Comparison of ENCODE assay signal across 11 cellular contexts in genomic region chr1:85328713-85329376, GRCh38. TPM values are rescaled to one million over a fixed set of nuclear protein-coding genes. Genes with fewer than 3 reads are reported as not detected.
DNase-seq lines count a peak whose midpoint lies in the region; ATAC-seq and TF ChIP-seq lines count a peak whose summit lies in the region.
"Had no signal": no experiment of that assay in that cellular context is flagged by ENCODE, and none has a peak within 500 bp of the region (broad histone marks: within the 10 kb centered on the region; RNA-seq: fewer than 3 reads in every experiment).

No MANE protein-coding gene starts in this region.

- peaks cover 10% of the 10 kb centered on the region for H3K9me3 Mint-ChIP-seq in natural killer cell treated with Interleukin-12 subunit alpha and Interleukin-12 subunit beta and Interleukin-15 and Interleukin-18, amount 100 ng/mL, for 72 hours

- CTCF ChIA-PET in RWPE1 (lab: Yijun Ruan, JAX), result interaction anchor here (0.5 kb wide), 1 partner anchor 361 kb away, joined by 4 read pairs; no protein-coding TSS in a partner anchor

- H3K27me3 Mint-ChIP-seq in natural killer cell treated with Interleukin-12 subunit alpha and Interleukin-12 subunit beta and Interleukin-15 and Interleukin-18, amount 100 ng/mL, for 72 hours, result peaks cover 53 to 73% of the 10 kb centered on the region in 2 donors

- no peaks in the 10 kb centered on the region for H3K9me3 ChIP-seq in parathyroid adenoma (ENCODE audit: control insufficient read depth, low read length)

- H3K36me3 Mint-ChIP-seq in natural killer cell treated with Interleukin-12 subunit alpha and Interleukin-12 subunit beta and Interleukin-15 and Interleukin-18, amount 100 ng/mL, for 72 hours, result peaks cover 12% of the 10 kb centered on the region

- no peaks in the 10 kb centered on the region for H3K27me3 ChIP-seq in parathyroid adenoma (ENCODE audit: control insufficient read depth, insufficient read depth, low read length)

- DNase-seq in EH (ENCODE audit: low read depth) (peak; percentile 98), RWPE1 (ENCODE audit: low spot score) (peak; percentile 94), fibroblast of villous mesenchyme (ENCODE audit: low read depth) (peak; percentile 92), NCI-H82 treated with DMSO at 0.1 percent for 48 hours (lab: John Stamatoyannopoulos, UW; ENCODE audit: unreplicated experiment) (no peak), NCI-H510A (lab: John Stamatoyannopoulos, UW) (no peak)
- no peak for DNase-seq in natural killer cell treated with Interleukin-12 subunit alpha and Interleukin-12 subunit beta and Interleukin-15 and Interleukin-18, amount 100 ng/mL, for 72 hours (ENCODE audit: low spot score)
- DNase-seq: activated CD8-positive, alpha-beta memory T cell treated with anti-CD3 and anti-CD28 coated beads, Interleukin-2, amount 50 U/mL, for 48 hours; GF-D8; NCI-H510A treated with DMSO at 0.1 percent for 48 hours had no signal

- POLR2A ChIA-PET in RWPE1 (lab: Yijun Ruan, JAX; ENCODE audit: low non-redundant PET), result no interaction called here

- no peak overlapping the region for H3K4me2 ChIP-seq in parathyroid adenoma (ENCODE audit: low read length)

- no peak overlapping the region for H3K27ac Mint-ChIP-seq in natural killer cell treated with Interleukin-12 subunit alpha and Interleukin-12 subunit beta and Interleukin-15 and Interleukin-18, amount 100 ng/mL, for 72 hours

- H3K36me3 ChIP-seq in parathyroid adenoma (ENCODE audit: control insufficient read depth, insufficient read depth, low read length), result no peaks in the 10 kb centered on the region

- no peaks in the 10 kb centered on the region for H3K4me1 ChIP-seq in parathyroid adenoma

- no peak overlapping the region for H3K4me3 Mint-ChIP-seq in natural killer cell treated with Interleukin-12 subunit alpha and Interleukin-12 subunit beta and Interleukin-15 and Interleukin-18, amount 100 ng/mL, for 72 hours

- no peak overlapping the region; the same call in 1 of the 2 replicates for H3K27ac ChIP-seq in RWPE1
- peak overlapping the region; percentile 54 for H3K27ac ChIP-seq in parathyroid adenoma

- H3K9ac ChIP-seq in parathyroid adenoma, result no peak overlapping the region

- no peak for ATAC-seq in HG03457 (IDR thresholded peaks at IDR 0.05; ENCODE audit: unreplicated experiment)
- ATAC-seq in natural killer cell treated with Interleukin-12 subunit alpha and Interleukin-12 subunit beta and Interleukin-15 and Interleukin-18, amount 100 ng/mL, for 72 hours, result no peak

- H3K4me1 Mint-ChIP-seq in natural killer cell treated with Interleukin-12 subunit alpha and Interleukin-12 subunit beta and Interleukin-15 and Interleukin-18, amount 100 ng/mL, for 72 hours (ENCODE audit: low read depth in 2 of 2), result peaks cover 0 to 3% of the 10 kb centered on the region in 2 donors

- no peak overlapping the region for H3K4me3 ChIP-seq in fibroblast of villous mesenchyme (ENCODE audit: low read depth, low read length)
- no peak overlapping the region for H3K4me3 ChIP-seq in parathyroid adenoma (ENCODE audit: low read depth, low read length)

- H3K79me2 ChIP-seq in parathyroid adenoma, result no peaks in the 10 kb centered on the region

- no peak overlapping the region for H2AFZ ChIP-seq in parathyroid adenoma

- TF ChIP-seq CTCF in RWPE1 (conservative IDR thresholded peaks at IDR 0.05; ENCODE audit: low read depth), result no peak
- no peak for TF ChIP-seq CTCF in fibroblast of villous mesenchyme (IDR thresholded peaks at IDR 0.05; ENCODE audit: insufficient read depth, low read depth, low read length)
- TF ChIP-seq CTCF in parathyroid adenoma (IDR thresholded peaks at IDR 0.05), result no peak

RNA-seq across cellular contexts. Expression of gene BCL10, which starts 52.4 kb away (rescaled TPM):
- 23.2 and 36.7 TPM in 2 replicates for total RNA-seq in fibroblast of villous mesenchyme
- total RNA-seq in natural killer cell treated with Interleukin-12 subunit alpha and Interleukin-12 subunit beta and Interleukin-15 and Interleukin-18, amount 100 ng/mL, for 72 hours, result 10 to 100 TPM; 13.8 to 27.8 TPM

Comparison
In these comparisons a context has a peak if more than half of its experiments do, and no peak if none do; other contexts are left out.
1. DNase-seq: peak in EH (single experiment), RWPE1 (single experiment) and fibroblast of villous mesenchyme (single experiment); none in NCI-H82 treated with DMSO at 0.1 percent for 48 hours (single experiment), NCI-H510A (single experiment) and natural killer cell treated with Interleukin-12 subunit alpha and Interleukin-12 subunit beta and Interleukin-15 and Interleukin-18, amount 100 ng/mL, for 72 hours (single experiment).